1 cellular context compared by ENCODE assay signal in genomic region chr2:47741101-47741500, GRCh38.
TF ChIP-seq lines count a peak whose summit lies in the region.

No MANE protein-coding gene starts in this region.

TF ChIP-seq in HepG2, 621 proteins besides CTCF, POLR2A, EP300 and RAD21:
- no peak for TF ChIP-seq ZNF253 (CRISPR knock-in tag; IDR thresholded peaks at IDR 0.05; ENCODE audit: borderline replicate concordance)
- no peak for TF ChIP-seq ZSCAN30 (CRISPR knock-in tag; IDR thresholded peaks at IDR 0.05)
